ENCODE assay signal across 1 cellular context in the genomic region with DNA sequence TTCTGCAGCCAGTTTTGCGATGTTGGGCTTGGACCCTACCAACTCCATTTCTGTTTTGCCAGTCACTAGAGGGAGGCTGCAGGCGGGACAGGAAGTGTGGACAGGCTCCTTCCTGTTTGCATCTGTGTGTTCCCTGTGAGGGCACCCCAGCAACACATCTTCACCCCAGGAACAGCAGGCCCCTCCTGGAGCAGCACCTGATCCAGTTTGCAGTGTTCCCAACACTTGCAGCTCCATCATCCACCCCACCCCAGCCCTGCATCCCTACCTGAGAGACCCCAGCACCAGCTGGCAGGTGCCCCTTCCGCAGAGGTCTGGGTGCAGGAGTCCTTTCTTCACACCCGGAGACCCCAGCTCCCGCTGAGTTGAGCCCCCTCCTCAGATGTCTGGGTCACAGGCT.
A peak's percentile ranks its signal among the peaks of the same experiment; 100 is the strongest.
TF ChIP-seq lines count a peak whose summit lies in the region.

No MANE protein-coding gene starts in this region.

TF ChIP-seq in HEK293, 187 proteins besides CTCF, POLR2A, EP300 and RAD21 (continued from another document):
- peak; percentile 28; the same call in 1 of the 2 replicates for TF ChIP-seq ZBTB11 (tag by site-specific recombination; conservative IDR thresholded peaks at IDR 0.05; ENCODE audit: low read depth)
